Comparison of ENCODE assay signal across 8 cellular contexts in genomic region chr12:87995581-87996178, GRCh38. TPM values are rescaled to one million over a fixed set of nuclear protein-coding genes. Genes with fewer than 3 reads are reported as not detected.
A peak's percentile ranks its signal among the peaks of the same experiment; 100 is the strongest.
DNase-seq lines count a peak whose midpoint lies in the region; ATAC-seq, FAIRE-seq and TF ChIP-seq lines count a peak whose summit lies in the region.

No MANE protein-coding gene starts in this region.

- H3K36me3 Mint-ChIP-seq in chondrocyte (ENCODE audit: low read depth) = no peaks in the 10 kb centered on the region

- FAIRE-seq in TTC549 (lab: Jason Lieb, UNC) = peak; percentile 91

- peaks cover 18% of the 10 kb centered on the region for H3K27me3 Mint-ChIP-seq in chondrocyte (ENCODE audit: low read depth)

- ATAC-seq in GM18907 (IDR thresholded peaks at IDR 0.05; ENCODE audit: unreplicated experiment) (peak; percentile 94), HG03108 (IDR thresholded peaks at IDR 0.05; ENCODE audit: unreplicated experiment) (peak; percentile 67), left lung (peak; percentile 95)

- TF ChIP-seq CTCF in chondrocyte (IDR thresholded peaks at IDR 0.05) = peak; percentile 91
- TF ChIP-seq CTCF in left lung (IDR thresholded peaks at IDR 0.05) = peak; percentile 48 to 53

- no peaks in the 10 kb centered on the region for H3K27me3 ChIP-seq in left lung

- no peaks in the 10 kb centered on the region for H3K4me1 Mint-ChIP-seq in chondrocyte (ENCODE audit: low read depth)

- no peak overlapping the region for H3K27ac ChIP-seq in left lung

- DNase-seq in C1 segment of cervical spinal cord (lab: John Stamatoyannopoulos, UW) (peak in 9 of 14 donors; percentile 2 to 46 (median 8)), NCI-H2107 (lab: John Stamatoyannopoulos, UW) (peak; percentile 31), chondrocyte (ENCODE audit: low spot score) (no peak), left lung (peak in 1 of 2 donors; percentile 37)
- DNase-seq in stimulated activated CD8-positive, alpha-beta memory T cell treated with anti-CD3 and anti-CD28 coated beads, Interleukin-2, amount 100 ng/mL, for 48 hours (ENCODE audit: low read depth in 2 of 2) = peak; percentile 1 to 18

- no peak overlapping the region for H3K27ac Mint-ChIP-seq in chondrocyte (ENCODE audit: unreplicated experiment)

- intact Hi-C loops in left lung (cut with DNase I) = no loop called here

- H3K36me3 ChIP-seq in left lung = no peaks in the 10 kb centered on the region

- H3K9me3 ChIP-seq in left lung = no peaks in the 10 kb centered on the region

- no peaks in the 10 kb centered on the region for H3K4me1 ChIP-seq in left lung

- H3K4me3 Mint-ChIP-seq in chondrocyte (ENCODE audit: unreplicated experiment) = no peak overlapping the region

- no peak overlapping the region for H3K4me3 ChIP-seq in left lung

- no peaks in the 10 kb centered on the region for H3K9me3 Mint-ChIP-seq in chondrocyte (ENCODE audit: low read depth)

RNA-seq across cellular contexts. Expression of gene C12orf50, which starts 33.5 kb away (rescaled TPM):
- total RNA-seq in chondrocyte (0.31 TPM in 1 of 3 replicates, not detected in the others), left lung (under 1 TPM in 1 of 2 donors, not detected in 1; 0.12 TPM)
